In the genomic region with DNA sequence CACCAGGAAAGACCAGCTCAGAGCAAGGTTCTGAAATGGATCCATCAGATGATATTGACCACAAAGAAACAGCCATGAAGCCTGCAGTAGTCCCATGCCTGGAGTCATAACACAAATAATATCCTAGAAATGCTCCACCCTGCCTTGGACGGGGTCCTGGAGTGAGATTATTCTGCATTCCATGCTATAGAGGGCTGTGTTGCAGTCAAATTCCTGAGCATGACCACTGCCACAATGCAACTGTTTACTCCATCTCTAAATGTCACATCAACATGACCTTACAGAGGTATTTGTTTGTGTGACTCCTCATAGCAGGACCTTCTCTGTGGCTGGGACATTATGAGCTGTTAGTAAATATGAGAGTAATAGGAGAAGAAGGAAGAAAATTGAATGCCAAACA, we compare ENCODE assay signal across 14 cellular contexts.
DNase-seq lines count a peak whose midpoint lies in the region; ATAC-seq and TF ChIP-seq lines count a peak whose summit lies in the region.
"Had no signal": no experiment of that assay in that cellular context is flagged by ENCODE, and none has a peak within 500 bp of the region (broad histone marks: within the 10 kb centered on the region; RNA-seq: fewer than 3 reads in every experiment).

No MANE protein-coding gene starts in this region.

- no peaks in the 10 kb centered on the region for H3K36me3 ChIP-seq in kidney epithelial cell (ENCODE audit: control insufficient read depth, insufficient read depth, low read length)
- no peaks in the 10 kb centered on the region for H3K36me3 ChIP-seq in ascending aorta
- H3K36me3 ChIP-seq: vagina had no signal

- POLR2A ChIA-PET in AG04450 (lab: Yijun Ruan, JAX), result interaction anchor here (1.0 to 1.9 kb wide), 5 partner anchors 13 to 258 kb away, joined by 4 to 15 read pairs (median 7); a partner anchor contains a TSS

- H3K27me3 ChIP-seq in AG04450 (ENCODE audit: control insufficient read depth, insufficient read depth, low read length), result no peaks in the 10 kb centered on the region
- no peaks in the 10 kb centered on the region for H3K27me3 ChIP-seq in kidney epithelial cell (ENCODE audit: control insufficient read depth, insufficient read depth, low read length)
- H3K27me3 ChIP-seq in ascending aorta, result no peaks in the 10 kb centered on the region
- H3K27me3 ChIP-seq: vagina had no signal

- ATAC-seq in GM18511 (IDR thresholded peaks at IDR 0.05; ENCODE audit: unreplicated experiment) (no peak), GM19035 (IDR thresholded peaks at IDR 0.05; ENCODE audit: unreplicated experiment) (no peak)

- H3K4me3 ChIP-seq in AG04450 (ENCODE audit: low read depth, low read length), result no peak overlapping the region
- H3K4me3 ChIP-seq in astrocyte of the cerebellum (ENCODE audit: low read depth, low read length), result no peak overlapping the region
- H3K4me3 ChIP-seq in kidney epithelial cell (ENCODE audit: low read depth, low read length), result no peak overlapping the region
- no peak overlapping the region for H3K4me3 ChIP-seq in ascending aorta
- H3K4me3 ChIP-seq: vagina had no signal

- TF ChIP-seq CTCF in AG04450 (IDR thresholded peaks at IDR 0.05; ENCODE audit: low read depth, low read length) (peak; percentile 42), astrocyte of the cerebellum (IDR thresholded peaks at IDR 0.05; ENCODE audit: low read depth, low read length, missing control alignments) (peak; percentile 44), kidney epithelial cell (IDR thresholded peaks at IDR 0.05; ENCODE audit: insufficient read depth, low read length, poor library complexity, severe bottlenecking) (peak; percentile 15), ascending aorta (IDR thresholded peaks at IDR 0.05) (no peak)

- H3K27ac ChIP-seq in AG04450 (ENCODE audit: low read depth, low read length) (no peak overlapping the region), ascending aorta (no peak overlapping the region)
- H3K27ac ChIP-seq: vagina had no signal

- no peaks in the 10 kb centered on the region for H3K4me1 ChIP-seq in ascending aorta
- H3K4me1 ChIP-seq: vagina had no signal

- DNase-seq in AG04450 (ENCODE audit: low read depth, low spot score) (no peak), HS-5 (ENCODE audit: low read depth) (peak; percentile 55), astrocyte of the cerebellum (ENCODE audit: low read depth) (no peak), kidney epithelial cell (ENCODE audit: low read depth) (no peak), GDM1 (lab: John Stamatoyannopoulos, UW) (no peak), ascending aorta (ENCODE audit: low spot score in 2 of 2) (no peak)
- DNase-seq: activated CD8-positive, alpha-beta memory T cell treated with anti-CD3 and anti-CD28 coated beads for 24 hours; DND-41; NCI-H1436 treated with DMSO at 0.1 percent for 48 hours; NCI-H82; stimulated activated CD4-positive, alpha-beta T cell treated with anti-CD3 and anti-CD28 coated beads, Interleukin-1b, Interleukin-23, amount 100 ng/mL, for 48 hours had no signal

- intact Hi-C loops in ascending aorta (cut with DNase I), result no loop called here

- H3K9me3 ChIP-seq in AG04450 (ENCODE audit: control insufficient read depth, insufficient read depth, low read length) (no peaks in the 10 kb centered on the region; the same call in 1 of the 2 replicates), ascending aorta (no peaks in the 10 kb centered on the region)
- H3K9me3 ChIP-seq: vagina had no signal

- CTCF ChIA-PET in AG04450 (lab: Charles Lee), result interaction anchor here (0.7 to 2.2 kb wide), 5 partner anchors 8 to 286 kb away, joined by 3 to 16 read pairs (median 5); no protein-coding TSS in a partner anchor

- in situ Hi-C loops in astrocyte of the cerebellum (cut with HindIII; ENCODE audit: low sequenced_read_pairs), result no loop called here

Comparison
In these comparisons a context has a peak if more than half of its experiments do, and no peak if none do; other contexts are left out.
1. CTCF ChIP-seq: peak in AG04450 (single experiment), astrocyte of the cerebellum (single experiment) and kidney epithelial cell (single experiment); none in ascending aorta (0 of 3).